In genomic region chr13:49303533-49304252, GRCh38 we compare ENCODE assay signal across 1 cellular context.
TF ChIP-seq lines count a peak whose summit lies in the region.

No MANE protein-coding gene starts in this region.

TF ChIP-seq in HepG2, 621 proteins besides CTCF, POLR2A, EP300 and RAD21 (continued from another document and continues in another):
- TF ChIP-seq ZNF784 (CRISPR knock-in tag; IDR thresholded peaks at IDR 0.05; ENCODE audit: borderline replicate concordance) (no peak), STAG1 (CRISPR knock-in tag; IDR thresholded peaks at IDR 0.05) (peak; percentile 26; the same call in 1 of the 2 replicates), HMGXB4 (CRISPR knock-in tag; IDR thresholded peaks at IDR 0.05; ENCODE audit: borderline replicate concordance in 1 of 2, low read depth in 1 of 2) (peak in 1 of 2 experiments; percentile 33; a peak in 1 of 4 replicates), TFAP4 (IDR thresholded peaks at IDR 0.05; ENCODE audit: borderline replicate concordance, low read depth) (peak; percentile 73; the same call in 1 of the 2 replicates), ZBTB7B (CRISPR knock-in tag; IDR thresholded peaks at IDR 0.05) (0 out of 2 replicates have a peak, but pooled peaks have one; percentile 51), MIER2 (CRISPR knock-in tag; IDR thresholded peaks at IDR 0.05) (0 out of 2 replicates have a peak, but pooled peaks have one; percentile 18), UBTF (CRISPR knock-in tag; IDR thresholded peaks at IDR 0.05) (peak; percentile 65; the same call in 1 of the 2 replicates), AKAP8 (CRISPR knock-in tag; IDR thresholded peaks at IDR 0.05) (no peak), PAXIP1 (CRISPR knock-in tag; conservative IDR thresholded peaks at IDR 0.05) (peak; percentile 76), THRA (CRISPR knock-in tag; IDR thresholded peaks at IDR 0.05; ENCODE audit: borderline replicate concordance) (peak; percentile 71; the same call in 1 of the 2 replicates), RCOR2 (CRISPR knock-in tag; IDR thresholded peaks at IDR 0.05) (no peak), ZSCAN9 (CRISPR knock-in tag; IDR thresholded peaks at IDR 0.05; ENCODE audit: borderline replicate concordance) (no peak), THAP7 (CRISPR knock-in tag; IDR thresholded peaks at IDR 0.05) (no peak), ZGPAT (CRISPR knock-in tag; IDR thresholded peaks at IDR 0.05) (peak; percentile 61; the same call in 1 of the 2 replicates), CHCHD3 (CRISPR knock-in tag; IDR thresholded peaks at IDR 0.05) (no peak), ZNF674 (CRISPR knock-in tag; IDR thresholded peaks at IDR 0.05; ENCODE audit: low read depth) (no peak), NR1H2 (CRISPR knock-in tag; IDR thresholded peaks at IDR 0.05; ENCODE audit: borderline replicate concordance, low read depth) (no peak), ZNF644 (CRISPR knock-in tag; IDR thresholded peaks at IDR 0.05; ENCODE audit: low read depth) (peak; percentile 73), SKIL (CRISPR knock-in tag; IDR thresholded peaks at IDR 0.05; ENCODE audit: borderline replicate concordance) (peak; percentile 92), MLX (CRISPR knock-in tag; IDR thresholded peaks at IDR 0.05) (peak; percentile 40; the same call in 1 of the 2 replicates), ESRRA (CRISPR knock-in tag; IDR thresholded peaks at IDR 0.05; ENCODE audit: low read depth) (no peak; the same call in 1 of the 2 replicates), ZNF205 (CRISPR knock-in tag; IDR thresholded peaks at IDR 0.05) (no peak), ZNF350 (CRISPR knock-in tag; IDR thresholded peaks at IDR 0.05; ENCODE audit: borderline replicate concordance, low read depth) (no peak), AFF4 (CRISPR knock-in tag; IDR thresholded peaks at IDR 0.05) (no peak), ZNF839 (CRISPR knock-in tag; IDR thresholded peaks at IDR 0.05; ENCODE audit: borderline replicate concordance) (no peak), MYC (CRISPR knock-in tag; IDR thresholded peaks at IDR 0.05; ENCODE audit: borderline replicate concordance) (peak; percentile 82; the same call in 1 of the 2 replicates), TARDBP (CRISPR knock-in tag; IDR thresholded peaks at IDR 0.05) (peak; percentile 57; the same call in 1 of the 2 replicates), GATAD1 (CRISPR knock-in tag; IDR thresholded peaks at IDR 0.05) (0 out of 2 replicates have a peak, but pooled peaks have one; percentile 57), ZBTB2 (CRISPR knock-in tag; IDR thresholded peaks at IDR 0.05; ENCODE audit: low read depth) (no peak)
